Comparison of ENCODE assay signal across 8 cellular contexts in the genomic region with DNA sequence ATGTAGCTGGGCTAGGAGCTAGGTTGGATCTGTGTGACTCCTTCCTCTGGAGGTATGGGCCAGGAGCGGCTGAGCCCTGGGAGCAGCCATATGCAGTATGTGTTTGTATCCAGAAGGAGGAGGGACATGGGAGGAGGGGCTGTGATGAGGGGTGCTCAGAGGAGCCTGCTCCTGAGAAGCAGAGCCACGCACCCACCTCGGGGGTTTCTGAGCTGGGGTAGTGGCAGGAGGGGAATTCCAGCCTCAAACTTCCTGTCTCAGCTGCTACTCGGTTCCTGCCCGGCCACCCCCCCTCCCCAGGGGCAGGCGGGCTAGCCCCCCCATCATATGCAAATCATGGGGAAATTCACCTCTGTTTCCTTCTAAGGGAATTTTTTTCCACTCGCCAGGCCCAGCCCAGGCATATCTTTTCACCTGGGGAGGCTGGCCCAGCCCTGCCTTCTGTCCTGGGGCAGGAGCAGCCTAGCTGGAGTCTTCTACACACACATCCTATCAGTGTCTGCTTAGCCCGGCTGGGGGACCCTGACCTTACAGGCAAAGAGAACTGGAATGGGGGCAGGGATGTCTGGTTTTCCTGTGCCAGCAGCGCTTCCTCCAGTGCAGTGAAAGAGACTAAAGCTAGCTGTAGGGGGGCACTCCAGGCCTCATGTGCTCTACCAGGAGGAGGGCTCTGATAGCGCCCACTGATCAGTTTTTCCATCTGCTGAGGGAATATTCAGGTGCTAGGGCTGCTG. TPM values are rescaled to one million over a fixed set of nuclear protein-coding genes. Genes with fewer than 3 reads are reported as not detected.
A peak's percentile ranks its signal among the peaks of the same experiment; 100 is the strongest.
DNase-seq lines count a peak whose midpoint lies in the region; ATAC-seq lines count a peak whose summit lies in the region.

No MANE protein-coding gene starts in this region.

- H3K9ac ChIP-seq in iPS-15b (ENCODE audit: low read depth, low read length) = peak overlapping the region; percentile 28

- H3K9me3 Mint-ChIP-seq in activated naive CD4-positive, alpha-beta T cell treated with anti-CD3 and anti-CD28 coated beads, Interleukin-2, amount 50 U/mL, for 72 hours = no peaks in the 10 kb centered on the region

- H3K27me3 ChIP-seq in SJSA1 (replicated peaks) (no peaks in the 10 kb centered on the region), iPS-15b (ENCODE audit: control insufficient read depth, insufficient read depth, low read length) (peaks cover 18% of the 10 kb centered on the region), HAP-1 (ENCODE audit: low read depth) (no peaks in the 10 kb centered on the region)

- DNase-seq in SJSA1 (ENCODE audit: low read depth in 1 of 2, low spot score in 2 of 2) = peak; percentile 66 to 86
- DNase-seq in activated naive CD4-positive, alpha-beta T cell treated with anti-CD3 and anti-CD28 coated beads, Interleukin-2, amount 50 U/mL, for 72 hours (ENCODE audit: low spot score in 2 of 2) = peak; percentile 62 to 93
- DNase-seq in stimulated activated CD4-positive, alpha-beta T cell treated with anti-CD3 and anti-CD28 coated beads, Interleukin-12 subunit alpha, Interleukin-12 subunit beta, amount 100 ng/mL, for 24 hours (ENCODE audit: low read depth in 2 of 2) = peak; percentile 79 to 83
- no peak for DNase-seq in NCI-H748 (lab: John Stamatoyannopoulos, UW; ENCODE audit: unreplicated experiment)
- DNase-seq in HAP-1 (ENCODE audit: low spot score in 2 of 2) = no peak

- peak overlapping the region; percentile 93 to 94 for H3K27ac Mint-ChIP-seq in activated naive CD4-positive, alpha-beta T cell treated with anti-CD3 and anti-CD28 coated beads, Interleukin-2, amount 50 U/mL, for 72 hours

- ATAC-seq in GM18868 (IDR thresholded peaks at IDR 0.05; ENCODE audit: unreplicated experiment) (peak; percentile 53), HG02943 (IDR thresholded peaks at IDR 0.05; ENCODE audit: low read depth, unreplicated experiment) (peak; percentile 32)
- peak; percentile 27 to 43 for ATAC-seq in activated naive CD4-positive, alpha-beta T cell treated with anti-CD3 and anti-CD28 coated beads, Interleukin-2, amount 50 U/mL, for 72 hours

- H3K27ac ChIP-seq in SJSA1 = peak overlapping the region; percentile 82

- in situ Hi-C loops in HAP-1 (cut with MboI; ENCODE audit: low sequenced_read_pairs) = no loop called here

- H3K36me3 ChIP-seq in SJSA1 (peaks cover 70% of the 10 kb centered on the region), iPS-15b (ENCODE audit: control insufficient read depth, insufficient read depth, low read length) (peaks cover 38% of the 10 kb centered on the region), HAP-1 (replicated peaks) (peaks cover 61% of the 10 kb centered on the region)

- no peaks in the 10 kb centered on the region; the same call in 1 of the 2 replicates for H3K9me3 ChIP-seq in SJSA1 (replicated peaks)
- no peaks in the 10 kb centered on the region for H3K9me3 ChIP-seq in iPS-15b (ENCODE audit: control insufficient read depth, insufficient read depth, low read length)
- H3K9me3 ChIP-seq in HAP-1 = no peaks in the 10 kb centered on the region

- H3K36me3 Mint-ChIP-seq in activated naive CD4-positive, alpha-beta T cell treated with anti-CD3 and anti-CD28 coated beads, Interleukin-2, amount 50 U/mL, for 72 hours = peaks cover 55 to 66% of the 10 kb centered on the region in 2 donors

- H3K4me3 ChIP-seq in SJSA1 (peak overlapping the region; percentile 60), iPS-15b (ENCODE audit: low read depth, low read length) (peak overlapping the region; percentile 31), HAP-1 (no peak overlapping the region)

- H3K4me1 ChIP-seq in SJSA1 (replicated peaks) = peaks cover 75% of the 10 kb centered on the region
- peaks cover 29% of the 10 kb centered on the region for H3K4me1 ChIP-seq in iPS-15b (ENCODE audit: control insufficient read depth, insufficient read depth, low read length)
- H3K4me1 ChIP-seq in HAP-1 = peaks cover 19% of the 10 kb centered on the region

RNA-seq across cellular contexts. Expression of gene ZC3H12A, which starts 3.0 kb away (rescaled TPM):
- 4.0 and 7.1 TPM in 2 replicates for total RNA-seq in SJSA1 (2014; rRNA removed; shearing (Covaris generic))
- total RNA-seq in activated naive CD4-positive, alpha-beta T cell treated with anti-CD3 and anti-CD28 coated beads, Interleukin-2, amount 50 U/mL, for 72 hours = 10 to 100 TPM; 30.2 to 58.6 TPM

RNA-seq across cellular contexts. Expression of gene MEAF6, which starts 37.2 kb away (rescaled TPM):
- total RNA-seq in SJSA1 (2014; rRNA removed; shearing (Covaris generic)) = 83.4 and 112 TPM in 2 replicates
- total RNA-seq in activated naive CD4-positive, alpha-beta T cell treated with anti-CD3 and anti-CD28 coated beads, Interleukin-2, amount 50 U/mL, for 72 hours = 10 to 100 TPM; 48.0 to 66.8 TPM

Comparison
In these comparisons a context has a peak if more than half of its experiments do, and no peak if none do; other contexts are left out.
1. DNase-seq: peak in SJSA1 (2 of 2), activated naive CD4-positive, alpha-beta T cell treated with anti-CD3 and anti-CD28 coated beads, Interleukin-2, amount 50 U/mL, for 72 hours (2 of 2) and stimulated activated CD4-positive, alpha-beta T cell treated with anti-CD3 and anti-CD28 coated beads, Interleukin-12 subunit alpha, Interleukin-12 subunit beta, amount 100 ng/mL, for 24 hours (2 of 2); none in NCI-H748 (single experiment) and HAP-1 (0 of 2).
2. Peak in every context shown above with its lines, with median percentiles within 50 percentile points of each other: ATAC-seq.